16 cellular contexts compared by ENCODE assay signal in genomic region chr11:67282876-67283371, GRCh38. TPM values are rescaled to one million over a fixed set of nuclear protein-coding genes. Genes with fewer than 3 reads are reported as not detected.
DNase-seq lines count a peak whose midpoint lies in the region; ATAC-seq and TF ChIP-seq lines count a peak whose summit lies in the region.
"Had no signal": no experiment of that assay in that cellular context is flagged by ENCODE, and none has a peak within 500 bp of the region (broad histone marks: within the 10 kb centered on the region; RNA-seq: fewer than 3 reads in every experiment).

No MANE protein-coding gene starts in this region.

- H3K9ac ChIP-seq in skeletal muscle tissue (ENCODE audit: low read depth in 1 of 3, low read length in 3 of 3) = no peak overlapping the region
- H3K9ac ChIP-seq: GM23248 had no signal

- no peaks in the 10 kb centered on the region for H3K9me3 ChIP-seq in gastroesophageal sphincter
- no peaks in the 10 kb centered on the region for H3K9me3 ChIP-seq in skeletal muscle tissue (ENCODE audit: control insufficient read depth in 3 of 3, low read length in 3 of 3)

- H3K4me3 ChIP-seq in gastroesophageal sphincter (no peak overlapping the region), skeletal muscle tissue (ENCODE audit: low read length in 3 of 3) (no peak overlapping the region)
- H3K4me3 ChIP-seq: GM23248, PC-9 had no signal

- peaks cover 0 to 85% of the 10 kb centered on the region in 2 donors for H3K36me3 ChIP-seq in gastroesophageal sphincter
- H3K36me3 ChIP-seq in skeletal muscle tissue (ENCODE audit: control insufficient read depth in 3 of 3, insufficient read depth in 3 of 3, low read length in 3 of 3) = peaks cover 72 to 75% (median 73%) of the 10 kb centered on the region in 3 donors

- H3K27me3 ChIP-seq in gastroesophageal sphincter (no peaks in the 10 kb centered on the region), skeletal muscle tissue (ENCODE audit: control insufficient read depth in 3 of 3, insufficient read depth in 3 of 3, low read length in 3 of 3) (no peaks in the 10 kb centered on the region)

- no peak for TF ChIP-seq CTCF in VCaP (conservative IDR thresholded peaks at IDR 0.05)
- TF ChIP-seq CTCF in gastroesophageal sphincter (IDR thresholded peaks at IDR 0.05) = no peak

- no peak for TF ChIP-seq EP300 in gastroesophageal sphincter (IDR thresholded peaks at IDR 0.05)

- no peak for DNase-seq in DMS53 (lab: John Stamatoyannopoulos, UW)
- DNase-seq: COR-L47, GM23248, NCI-H1436, NCI-H510A, PC-9, retina, SW 1271 had no signal

- H3K4me1 ChIP-seq in gastroesophageal sphincter (peaks cover 0 to 77% (median 18%) of the 10 kb centered on the region in 3 donors), skeletal muscle tissue (ENCODE audit: control insufficient read depth in 3 of 3, insufficient read depth in 3 of 3, low read length in 3 of 3) (peaks cover 36 to 47% (median 36%) of the 10 kb centered on the region in 3 donors)

- H3K27ac ChIP-seq in VCaP (peak overlapping the region; percentile 14; the same call in 1 of the 2 replicates), gastroesophageal sphincter (peak overlapping the region in 3 of 4 donors; percentile 29 to 61 (median 44)), skeletal muscle tissue (ENCODE audit: low read depth, low read length) (peak overlapping the region; percentile 19)
- H3K27ac ChIP-seq: GM23248, PC-9 had no signal

- WGBS in gastroesophageal sphincter (ENCODE audit: low coverage in 1 of 2), 2 donors = no CpG with 5 or more reads among the region's 11 CpGs

- TF ChIP-seq POLR2A in GM18505 (IDR thresholded peaks at IDR 0.05; ENCODE audit: borderline replicate concordance, extremely low read depth, insufficient read depth, insufficient read length) (peak; percentile 5), gastroesophageal sphincter (IDR thresholded peaks at IDR 0.05) (no peak)

- ATAC-seq in GM18505 (IDR thresholded peaks at IDR 0.05; ENCODE audit: unreplicated experiment) (no peak), gastroesophageal sphincter (no peak), HG03432 (IDR thresholded peaks at IDR 0.05; ENCODE audit: unreplicated experiment) (no peak), HG03196 (IDR thresholded peaks at IDR 0.05; ENCODE audit: unreplicated experiment) (no peak), GM19452 (IDR thresholded peaks at IDR 0.05; ENCODE audit: unreplicated experiment) (no peak)
- ATAC-seq: activated CD4-positive, CD25-positive, alpha-beta regulatory T cell treated with anti-CD3 and anti-CD28 coated beads, Interleukin-2, amount 50 U/mL, for 24 hours had no signal

RNA-seq across cellular contexts. Expression of gene ANKRD13D, which starts 6.2 kb away (rescaled TPM):
- total RNA-seq in gastroesophageal sphincter (10 to 100 TPM; 25.6 to 61.6 (median 32.3) TPM), skeletal muscle tissue (12.5 TPM)

RNA-seq across cellular contexts. Expression of gene GRK2, which starts 16.7 kb away (rescaled TPM):
- total RNA-seq in gastroesophageal sphincter (10 to 100 TPM; 44.0 to 76.9 (median 64.8) TPM), skeletal muscle tissue (27.7 TPM)

RNA-seq across cellular contexts. Expression of gene SSH3, which starts 20.4 kb away (rescaled TPM):
- 10 to 100 TPM; 33.9 to 58.4 (median 41.9) TPM for total RNA-seq in gastroesophageal sphincter
- total RNA-seq in skeletal muscle tissue = 6.8 TPM
